ENCODE assay signal across 8 cellular contexts in genomic region chr2:11342561-11343343, GRCh38. TPM values are rescaled to one million over a fixed set of nuclear protein-coding genes. Genes with fewer than 3 reads are reported as not detected.
DNase-seq lines count a peak whose midpoint lies in the region; ATAC-seq and TF ChIP-seq lines count a peak whose summit lies in the region.

No MANE protein-coding gene starts in this region.

- TF ChIP-seq CTCF in OCI-LY3 (IDR thresholded peaks at IDR 0.05; ENCODE audit: low read depth, low read length) (no peak), colonic mucosa (IDR thresholded peaks at IDR 0.05) (no peak), uterus (IDR thresholded peaks at IDR 0.05) (no peak)

- no peak overlapping the region for H2AK5ac ChIP-seq in mesenchymal stem cell (ENCODE audit: low read length, severe bottlenecking)

- peaks cover 63% of the 10 kb centered on the region for H3K79me2 ChIP-seq in OCI-LY3 (ENCODE audit: low read length)

- H3K4me1 ChIP-seq in OCI-LY3 (ENCODE audit: low read length) (peaks cover 20% of the 10 kb centered on the region), colonic mucosa (peaks cover 18% of the 10 kb centered on the region), mesenchymal stem cell (ENCODE audit: control insufficient read depth, insufficient read depth, low read depth, low read length) (no peaks in the 10 kb centered on the region), uterus (no peaks in the 10 kb centered on the region)

- no peak overlapping the region for H2BK12ac ChIP-seq in mesenchymal stem cell (ENCODE audit: low read length in 2 of 2)

- peaks cover 44% of the 10 kb centered on the region for H4K20me1 ChIP-seq in OCI-LY3 (ENCODE audit: insufficient read depth, low read length)

- H3K23ac ChIP-seq in mesenchymal stem cell (ENCODE audit: low read length in 2 of 2) = no peak overlapping the region

- no peaks in the 10 kb centered on the region for H3K36me3 ChIP-seq in OCI-LY3 (replicated peaks; ENCODE audit: low read depth, low read length)
- no peaks in the 10 kb centered on the region for H3K36me3 ChIP-seq in colonic mucosa
- no peaks in the 10 kb centered on the region for H3K36me3 ChIP-seq in mesenchymal stem cell (ENCODE audit: control insufficient read depth in 1 of 2, insufficient read depth in 2 of 2, low read depth in 1 of 2, low read length in 2 of 2)
- H3K36me3 ChIP-seq in uterus = no peaks in the 10 kb centered on the region

- H3K4me2 ChIP-seq in OCI-LY3 (ENCODE audit: low read length) (peak overlapping the region; percentile 89), mesenchymal stem cell (ENCODE audit: low read length, poor library complexity, severe bottlenecking) (peak overlapping the region; percentile 95)

- H4K8ac ChIP-seq in mesenchymal stem cell (ENCODE audit: low read length) = no peak overlapping the region

- H3K9me3 ChIP-seq in OCI-LY3 (ENCODE audit: insufficient read depth, low read length) (no peaks in the 10 kb centered on the region), colonic mucosa (no peaks in the 10 kb centered on the region), mesenchymal stem cell (ENCODE audit: control insufficient read depth, low read length) (no peaks in the 10 kb centered on the region), uterus (no peaks in the 10 kb centered on the region)

- no peaks in the 10 kb centered on the region for H3K79me1 ChIP-seq in mesenchymal stem cell (replicated peaks; ENCODE audit: low read length, poor library complexity, severe bottlenecking)

- H4K91ac ChIP-seq in mesenchymal stem cell (ENCODE audit: low read length) = no peak overlapping the region

- no peak overlapping the region for H2BK120ac ChIP-seq in mesenchymal stem cell (ENCODE audit: low read depth, low read length)

- H3K27ac ChIP-seq in OCI-LY3 (ENCODE audit: low read length) = no peak overlapping the region
- peak overlapping the region; percentile 99 for H3K27ac ChIP-seq in colonic mucosa
- H3K27ac ChIP-seq in mesenchymal stem cell (ENCODE audit: low read length, poor library complexity, severe bottlenecking) = peak overlapping the region; percentile 65
- peak overlapping the region; percentile 97 to 100 for H3K27ac ChIP-seq in uterus

- H3K4me3 ChIP-seq in OCI-LY3 (ENCODE audit: low read length) (peak overlapping the region; percentile 93), colonic mucosa (peak overlapping the region; percentile 77), mesenchymal stem cell (ENCODE audit: insufficient read depth in 1 of 2, low read depth in 1 of 2, low read length in 2 of 2) (peak overlapping the region; percentile 42 to 91), uterus (peak overlapping the region; percentile 58 to 98)

- H2BK15ac ChIP-seq in mesenchymal stem cell (ENCODE audit: low read depth, poor library complexity, severe bottlenecking) = no peak overlapping the region

- DNase-seq in stimulated activated CD4-positive, alpha-beta T cell treated with anti-CD3 and anti-CD28 coated beads, Interleukin-15, amount 100 ng/mL, for 24 hours = peak; percentile 11
- no peak for DNase-seq in stimulated activated CD4-positive, alpha-beta T cell treated with anti-CD3 and anti-CD28 coated beads, Interleukin-4, amount 100 ng/mL, for 4 hours
- DNase-seq in colonic mucosa (peak; percentile 68), mesenchymal stem cell (peak; percentile 87), uterus (no peak), GM19238 (ENCODE audit: insufficient read length, low spot score) (no peak)

- H2AFZ ChIP-seq in OCI-LY3 (ENCODE audit: low read depth, low read length) = no peak overlapping the region
- H2AFZ ChIP-seq in mesenchymal stem cell (ENCODE audit: low read depth, low read length) = no peak overlapping the region

- H3K18ac ChIP-seq in mesenchymal stem cell (ENCODE audit: low read depth in 1 of 2, low read length in 2 of 2) = no peak overlapping the region

- H3K27me3 ChIP-seq in OCI-LY3 (ENCODE audit: low read depth, low read length) (no peaks in the 10 kb centered on the region), colonic mucosa (no peaks in the 10 kb centered on the region), mesenchymal stem cell (ENCODE audit: control insufficient read depth in 1 of 2, insufficient read depth in 1 of 2, low read length in 2 of 2) (no peaks in the 10 kb centered on the region), uterus (no peaks in the 10 kb centered on the region)

- 4% methylated on average over 13 of the region's 13 CpGs for WGBS in mesenchymal stem cell

- no peak for ATAC-seq in HG02678 (IDR thresholded peaks at IDR 0.05; ENCODE audit: unreplicated experiment)

- no peak for TF ChIP-seq POLR2A in uterus (IDR thresholded peaks at IDR 0.05)

- H2BK5ac ChIP-seq in mesenchymal stem cell (ENCODE audit: low read depth, low read length, poor library complexity, severe bottlenecking) = no peak overlapping the region

- H3K4ac ChIP-seq in mesenchymal stem cell (ENCODE audit: low read depth in 1 of 2, low read length in 2 of 2) = no peak overlapping the region

- no peak overlapping the region for H3K14ac ChIP-seq in mesenchymal stem cell (ENCODE audit: low read length in 2 of 2)

- H3K9ac ChIP-seq in OCI-LY3 (ENCODE audit: low read length) = peak overlapping the region; percentile 91
- H3K9ac ChIP-seq in colonic mucosa (ENCODE audit: low read depth in 2 of 2, low read length in 2 of 2) = peak overlapping the region; percentile 98 to 99
- peak overlapping the region; percentile 98 for H3K9ac ChIP-seq in mesenchymal stem cell (ENCODE audit: low read length)

- intact Hi-C loops in colonic mucosa (cut with DNase I) = loop anchor here (10.0 kb wide), 1 partner anchor 62 kb away; no protein-coding TSS in a partner anchor
- intact Hi-C loops in uterus (cut with DNase I; ENCODE audit: low total_unique reads) = no loop called here

RNA-seq across cellular contexts. Expression of gene ROCK2, which starts 1.7 kb away (rescaled TPM):
- total RNA-seq in colonic mucosa (10 to 100 TPM; 62.7 to 80.9 TPM), uterus (100 to 1,000 TPM in 3 of 4 donors, 10 to 100 TPM in 1; 78.5 to 143 (median 122) TPM)
- polyA plus RNA-seq in mesenchymal stem cell (2013, experiment 1 of 2) = 27.3 TPM
- polyA plus RNA-seq in mesenchymal stem cell (2013, experiment 2 of 2) = 25.6 TPM

Comparison
In these comparisons a context has a peak if more than half of its experiments do, and no peak if none do; other contexts are left out.
1. DNase-seq: peak in stimulated activated CD4-positive, alpha-beta T cell treated with anti-CD3 and anti-CD28 coated beads, Interleukin-15, amount 100 ng/mL, for 24 hours (single experiment), colonic mucosa (single experiment) and mesenchymal stem cell (single experiment); none in stimulated activated CD4-positive, alpha-beta T cell treated with anti-CD3 and anti-CD28 coated beads, Interleukin-4, amount 100 ng/mL, for 4 hours (0 of 2), uterus (0 of 2) and GM19238 (single experiment).
2. Peak in every context shown above with its lines, with median percentiles within 50 percentile points of each other: H3K4me3 ChIP-seq and H3K9ac ChIP-seq.